In genomic region chr20:63898882-63899558, GRCh38 we compare ENCODE assay signal across 1 cellular context.
TF ChIP-seq lines count a peak whose summit lies in the region.

No MANE protein-coding gene starts in this region.

TF ChIP-seq in K562, 482 proteins besides CTCF, POLR2A, EP300 and RAD21 (continued from another document):
- no peak for TF ChIP-seq ZNF311 (CRISPR knock-in tag; IDR thresholded peaks at IDR 0.05)
- TF ChIP-seq ZNF282 (CRISPR knock-in tag; IDR thresholded peaks at IDR 0.05) = no peak
- TF ChIP-seq SAP30 (IDR thresholded peaks at IDR 0.05; ENCODE audit: borderline replicate concordance, insufficient read depth, low read depth, low read length, poor library complexity, severe bottlenecking) = no peak
- peak; percentile 67 for TF ChIP-seq DPF2 (IDR thresholded peaks at IDR 0.05)
- TF ChIP-seq DDX20 (tag; IDR thresholded peaks at IDR 0.05; ENCODE audit: low read depth) = no peak
- TF ChIP-seq E4F1 (CRISPR knock-in tag; IDR thresholded peaks at IDR 0.05; ENCODE audit: borderline replicate concordance) = no peak
- TF ChIP-seq MED1 (CRISPR knock-in tag; IDR thresholded peaks at IDR 0.05; ENCODE audit: borderline replicate concordance) = no peak
- peak; percentile 61; the same call in 1 of the 2 replicates for TF ChIP-seq CTBP1 (IDR thresholded peaks at IDR 0.05; ENCODE audit: borderline replicate concordance)
- peak; percentile 84 for TF ChIP-seq TFE3 (CRISPR knock-in tag; IDR thresholded peaks at IDR 0.05)
- no peak for TF ChIP-seq ZBTB26 (CRISPR knock-in tag; IDR thresholded peaks at IDR 0.05)
- no peak for TF ChIP-seq ZNF407 (IDR thresholded peaks at IDR 0.05; ENCODE audit: low read depth)
- peak; percentile 55; the same call in 1 of the 2 replicates for TF ChIP-seq TOE1 (IDR thresholded peaks at IDR 0.05; ENCODE audit: borderline replicate concordance)
- no peak for TF ChIP-seq TOE1 (CRISPR knock-in tag; IDR thresholded peaks at IDR 0.05; ENCODE audit: borderline replicate concordance, low read depth)
- TF ChIP-seq ZNF436 (CRISPR knock-in tag; IDR thresholded peaks at IDR 0.05) = no peak
- no peak for TF ChIP-seq HOXB6 (CRISPR knock-in tag; IDR thresholded peaks at IDR 0.05; ENCODE audit: borderline replicate concordance)
- no peak for TF ChIP-seq STAT6 (CRISPR knock-in tag; IDR thresholded peaks at IDR 0.05)
- TF ChIP-seq L3MBTL2 (IDR thresholded peaks at IDR 0.05) = 0 out of 2 replicates have a peak, but pooled peaks have one; percentile 25
- no peak for TF ChIP-seq KDM5B (IDR thresholded peaks at IDR 0.05; ENCODE audit: insufficient replicate concordance, low read depth, low read length)
- TF ChIP-seq PCBP1 (IDR thresholded peaks at IDR 0.05; ENCODE audit: low read depth, low read length, poor library complexity, severe bottlenecking) = no peak
- TF ChIP-seq PML (IDR thresholded peaks at IDR 0.05; ENCODE audit: low read length) = no peak
- TF ChIP-seq RBBP5 (IDR thresholded peaks at IDR 0.05; ENCODE audit: borderline replicate concordance, insufficient read depth, low read length, poor library complexity, severe bottlenecking) = no peak
- TF ChIP-seq TBP (optimal IDR thresholded peaks at IDR 0.05; ENCODE audit: low read depth, low read length) = no peak
- no peak for TF ChIP-seq HNRNPUL1 (IDR thresholded peaks at IDR 0.05; ENCODE audit: low read length)
- TF ChIP-seq NR2F6 (CRISPR knock-in tag; IDR thresholded peaks at IDR 0.05) = no peak
- TF ChIP-seq ZBTB1 (CRISPR knock-in tag; IDR thresholded peaks at IDR 0.05; ENCODE audit: borderline replicate concordance, low read depth) = no peak
TF ChIP-seq in K562: peak in this region for 21.
